ENCODE assay signal across 19 cellular contexts in genomic region chr7:46943996-46944395, GRCh38.
"Had no signal": no experiment of that assay in that cellular context is flagged by ENCODE, and none has a peak within 500 bp of the region (broad histone marks: within the 10 kb centered on the region; RNA-seq: fewer than 3 reads in every experiment).

No MANE protein-coding gene starts in this region.

- DNase-seq: cerebellar nuclear complex; effector CD4-positive, alpha-beta T cell; endodermal cell; foreskin melanocyte; head of caudate nucleus; hypothalamus; kidney glomerular epithelial cell; naive B cell; posterior cingulate gyrus; stimulated activated CD4-positive, alpha-beta T cell treated with anti-CD3 and anti-CD28 coated beads, Interleukin-4, amount 100 ng/mL, for 24 hours; stimulated activated naive CD8-positive, alpha-beta T cell treated with anti-CD3 and anti-CD28 coated beads, Interleukin-15, amount 100 ng/mL, for 72 hours; testis had no signal

- H3K4me1 Mint-ChIP-seq: naive B cell; stimulated activated memory B cell treated with anti-CD40 and anti-IgM and Interleukin-4, amounts not matched to agents 10 μg/mL and 1 μg/mL and 100 μg/mL, for 72 hours; stimulated activated naive CD8-positive, alpha-beta T cell treated with anti-CD3 and anti-CD28 coated beads, Interleukin-15, amount 100 ng/mL, for 72 hours had no signal

- H3K27ac Mint-ChIP-seq: endodermal cell; naive B cell; stimulated activated memory B cell treated with anti-CD40 and anti-IgM and Interleukin-4, amounts not matched to agents 10 μg/mL and 1 μg/mL and 100 μg/mL, for 72 hours; stimulated activated naive CD8-positive, alpha-beta T cell treated with anti-CD3 and anti-CD28 coated beads, Interleukin-15, amount 100 ng/mL, for 72 hours had no signal

- H3K27me3 Mint-ChIP-seq: stimulated activated memory B cell treated with anti-CD40 and anti-IgM and Interleukin-4, amounts not matched to agents 10 μg/mL and 1 μg/mL and 100 μg/mL, for 72 hours; stimulated activated naive CD8-positive, alpha-beta T cell treated with anti-CD3 and anti-CD28 coated beads, Interleukin-15, amount 100 ng/mL, for 72 hours had no signal

- H3K9me3 ChIP-seq: neutrophil, testis, tibial nerve had no signal

- H3K36me3 Mint-ChIP-seq: naive B cell; stimulated activated memory B cell treated with anti-CD40 and anti-IgM and Interleukin-4, amounts not matched to agents 10 μg/mL and 1 μg/mL and 100 μg/mL, for 72 hours had no signal

- H3K4me1 ChIP-seq: testis, tibial nerve had no signal

- H3K9me3 Mint-ChIP-seq: endodermal cell; nephron; stimulated activated memory B cell treated with anti-CD40 and anti-IgM and Interleukin-4, amounts not matched to agents 10 μg/mL and 1 μg/mL and 100 μg/mL, for 72 hours; stimulated activated naive CD8-positive, alpha-beta T cell treated with anti-CD3 and anti-CD28 coated beads, Interleukin-15, amount 100 ng/mL, for 72 hours had no signal

- H3K27ac ChIP-seq: coronary artery, neutrophil, testis, tibial nerve had no signal

- H3K4me3 Mint-ChIP-seq: endodermal cell; naive B cell; nephron; stimulated activated memory B cell treated with anti-CD40 and anti-IgM and Interleukin-4, amounts not matched to agents 10 μg/mL and 1 μg/mL and 100 μg/mL, for 72 hours; stimulated activated naive CD8-positive, alpha-beta T cell treated with anti-CD3 and anti-CD28 coated beads, Interleukin-15, amount 100 ng/mL, for 72 hours had no signal

- H3K36me3 ChIP-seq: neutrophil, tibial nerve had no signal

- ATAC-seq: stimulated activated memory B cell treated with anti-CD40 and anti-IgM and Interleukin-4, amounts not matched to agents 10 μg/mL and 1 μg/mL and 100 μg/mL, for 72 hours; stimulated activated naive CD8-positive, alpha-beta T cell treated with anti-CD3 and anti-CD28 coated beads, Interleukin-15, amount 100 ng/mL, for 72 hours had no signal

- H3K4me3 ChIP-seq: coronary artery, lung, testis, tibial nerve had no signal

- H3K27me3 ChIP-seq: neutrophil, testis, tibial nerve had no signal

- FAIRE-seq: islet of Langerhans had no signal
